ENCODE assay signal across 8 cellular contexts in genomic region chr19:51777570-51778460, GRCh38. TPM values are rescaled to one million over a fixed set of nuclear protein-coding genes. Genes with fewer than 3 reads are reported as not detected.
A peak's percentile ranks its signal among the peaks of the same experiment; 100 is the strongest.
DNase-seq lines count a peak whose midpoint lies in the region; FAIRE-seq and TF ChIP-seq lines count a peak whose summit lies in the region.

No MANE protein-coding gene starts in this region.

- no peaks in the 10 kb centered on the region for H3K4me1 ChIP-seq in kidney (ENCODE audit: control insufficient read depth in 1 of 2, insufficient read depth in 1 of 2, low read depth in 1 of 2, low read length in 2 of 2)

- no peak overlapping the region for H3K27ac ChIP-seq in kidney (ENCODE audit: low read depth in 2 of 2, low read length in 2 of 2)

- peak; percentile 65 for TF ChIP-seq CTCF in kidney (IDR thresholded peaks at IDR 0.05; ENCODE audit: borderline replicate concordance, extremely low read depth, insufficient read depth)

- DNase-seq in activated gamma-delta T cell treated with Interleukin-2 at 50 U/mL for 16 hours, result peak; percentile 28
- no peak for DNase-seq in activated gamma-delta T cell (lab: John Stamatoyannopoulos, UW)
- peak; percentile 19 for DNase-seq in NCI-H2029 (lab: John Stamatoyannopoulos, UW)
- peak; percentile 89 for DNase-seq in cerebellar cortex (ENCODE audit: low spot score)
- DNase-seq in kidney, result peak; percentile 73
- peak; percentile 51 for DNase-seq in stimulated activated CD4-positive, alpha-beta T cell treated with anti-CD3 and anti-CD28 coated beads, Interleukin-15, amount 100 ng/mL, for 24 hours
- no peak for DNase-seq in effector CD8-positive, alpha-beta T cell (lab: John Stamatoyannopoulos, UW)

- FAIRE-seq in TTC549 (lab: Jason Lieb, UNC) (peak; percentile 85), kidney (lab: Jason Lieb, UNC) (peak; percentile 41)

- H3K36me3 ChIP-seq in kidney (ENCODE audit: control insufficient read depth in 1 of 2, insufficient read depth in 2 of 2, low read length in 2 of 2), result no peaks in the 10 kb centered on the region

- intact Hi-C loops in kidney (cut with DNase I), result no loop called here

- no peak overlapping the region for H3K9ac ChIP-seq in kidney (ENCODE audit: low read length in 2 of 2)

- H3K4me3 ChIP-seq in kidney (ENCODE audit: low read length in 2 of 2), result no peak overlapping the region

- H3K9me3 ChIP-seq in kidney (ENCODE audit: control insufficient read depth in 1 of 2, low read length in 2 of 2), result no peaks in the 10 kb centered on the region

RNA-seq across cellular contexts. Expression of gene FPR2, which starts 16.8 kb away (rescaled TPM):
- 2.3 TPM for total RNA-seq in kidney
- polyA plus RNA-seq in kidney (ENCODE audit: insufficient read depth, low read depth, low replicate concordance), result not detected

RNA-seq across cellular contexts. Expression of gene FPR3, which starts 17.1 kb away (rescaled TPM):
- total RNA-seq in kidney, result 8.5 TPM
- 1.1 TPM for polyA plus RNA-seq in kidney (ENCODE audit: insufficient read depth, low read depth, low replicate concordance)

RNA-seq across cellular contexts. Expression of gene FPR1, which starts 26.1 kb away (rescaled TPM):
- 16.6 TPM for total RNA-seq in kidney
- 2.2 TPM for polyA plus RNA-seq in kidney (ENCODE audit: insufficient read depth, low read depth, low replicate concordance)

RNA-seq across cellular contexts. Expression of gene HAS1, which starts 54.0 kb away (rescaled TPM):
- total RNA-seq in kidney, result not detected
- polyA plus RNA-seq in kidney (ENCODE audit: insufficient read depth, low read depth, low replicate concordance), result not detected

Comparison
In these comparisons a context has a peak if more than half of its experiments do, and no peak if none do; other contexts are left out.
1. DNase-seq: peak in activated gamma-delta T cell treated with Interleukin-2 at 50 U/mL for 16 hours (single experiment), NCI-H2029 (single experiment), cerebellar cortex (single experiment), kidney (single experiment) and stimulated activated CD4-positive, alpha-beta T cell treated with anti-CD3 and anti-CD28 coated beads, Interleukin-15, amount 100 ng/mL, for 24 hours (single experiment); none in activated gamma-delta T cell (single experiment) and effector CD8-positive, alpha-beta T cell (single experiment).